Comparison of ENCODE assay signal across 15 cellular contexts in genomic region chr17:82600731-82601446, GRCh38.
"Had no signal": no experiment of that assay in that cellular context is flagged by ENCODE, and none has a peak within 500 bp of the region (broad histone marks: within the 10 kb centered on the region; RNA-seq: fewer than 3 reads in every experiment).

No MANE protein-coding gene starts in this region.

- H3K9me3 Mint-ChIP-seq: activated naive CD4-positive, alpha-beta T cell treated with anti-CD3 and anti-CD28 coated beads, Interleukin-2, amount 50 U/mL, for 24 hours; activated T-cell treated with anti-CD3 and anti-CD28 coated beads, Interleukin-2, amount 50 U/mL, for 24 hours; neural progenitor cell had no signal

- H3K4me3 ChIP-seq: esophagus squamous epithelium, left lung, neural progenitor cell, pancreas, upper lobe of left lung had no signal

- H3K9ac ChIP-seq: neural progenitor cell had no signal

- H2AFZ ChIP-seq: neural progenitor cell had no signal

- H3K36me3 ChIP-seq: neural progenitor cell had no signal

- H3K4me2 ChIP-seq: neural progenitor cell had no signal

- H3K27ac ChIP-seq: esophagus squamous epithelium, foreskin keratinocyte, neural progenitor cell, pancreas had no signal

- ATAC-seq: foreskin keratinocyte, left lung had no signal

- H3K4me1 ChIP-seq: neural progenitor cell, pancreas had no signal

- FAIRE-seq: islet of Langerhans, pancreas, small intestine had no signal

- H3K27me3 Mint-ChIP-seq: activated naive CD4-positive, alpha-beta T cell treated with anti-CD3 and anti-CD28 coated beads, Interleukin-2, amount 50 U/mL, for 24 hours; activated T-cell treated with anti-CD3 and anti-CD28 coated beads, Interleukin-2, amount 50 U/mL, for 24 hours had no signal

- DNase-seq: activated CD4-positive, alpha-beta T cell treated with anti-CD3 and anti-CD28 coated beads, Interleukin-2, amount 50 U/mL, for 4 hours; activated effector memory CD4-positive, alpha-beta T cell treated with Interleukin-2 at 50 U/mL for 16 hours; activated T-cell treated with anti-CD3 and anti-CD28 coated beads, Interleukin-2, amount 50 U/mL, for 24 hours; esophagus squamous epithelium; foreskin keratinocyte; head of caudate nucleus; mesendoderm; small intestine; stimulated activated naive CD4-positive, alpha-beta T cell had no signal

- H3K4me3 Mint-ChIP-seq: activated naive CD4-positive, alpha-beta T cell treated with anti-CD3 and anti-CD28 coated beads, Interleukin-2, amount 50 U/mL, for 24 hours; activated T-cell treated with anti-CD3 and anti-CD28 coated beads, Interleukin-2, amount 50 U/mL, for 24 hours; neural progenitor cell had no signal

- H3K27ac Mint-ChIP-seq: activated naive CD4-positive, alpha-beta T cell treated with anti-CD3 and anti-CD28 coated beads, Interleukin-2, amount 50 U/mL, for 24 hours; activated T-cell treated with anti-CD3 and anti-CD28 coated beads, Interleukin-2, amount 50 U/mL, for 24 hours; neural progenitor cell had no signal

- H3K27me3 ChIP-seq: esophagus squamous epithelium, foreskin keratinocyte, left lung, neural progenitor cell, pancreas, upper lobe of left lung had no signal

- H3K9me3 ChIP-seq: esophagus squamous epithelium, left lung, pancreas, upper lobe of left lung had no signal
